ENCODE assay signal across 21 cellular contexts in genomic region chr12:44375694-44376093, GRCh38.
"Had no signal": no experiment of that assay in that cellular context is flagged by ENCODE, and none has a peak within 500 bp of the region (broad histone marks: within the 10 kb centered on the region; RNA-seq: fewer than 3 reads in every experiment).

No MANE protein-coding gene starts in this region.

- H3K4me3 Mint-ChIP-seq: activated B cell treated with CpG ODN at 0.5 μM for 24 hours; activated CD8-positive, alpha-beta T cell treated with anti-CD3 and anti-CD28 coated beads for 36 hours; activated naive CD8-positive, alpha-beta T cell treated with anti-CD3 and anti-CD28 coated beads, Interleukin-2, amount 50 U/mL, for 24 hours; activated T-cell treated with anti-CD3 and anti-CD28 coated beads, Interleukin-2, amount 50 U/mL, for 4 hours; activated T-helper 17 cell treated with anti-CD3 and anti-CD28 coated beads, Interleukin-2, amount 50 U/mL, for 72 hours; central memory CD8-positive, alpha-beta T cell; dendritic cell treated with granulocyte-macrophage colony-stimulating factor and Interleukin-4, amounts not matched to agents 40 ng/mL and 50 ng/mL, for 4 days; nephron had no signal

- H3K4me1 Mint-ChIP-seq: activated naive CD8-positive, alpha-beta T cell treated with anti-CD3 and anti-CD28 coated beads, Interleukin-2, amount 50 U/mL, for 24 hours; activated T-helper 17 cell treated with anti-CD3 and anti-CD28 coated beads, Interleukin-2, amount 50 U/mL, for 72 hours; central memory CD8-positive, alpha-beta T cell had no signal

- H3K27ac Mint-ChIP-seq: activated B cell treated with CpG ODN at 0.5 μM for 24 hours; activated CD8-positive, alpha-beta T cell treated with anti-CD3 and anti-CD28 coated beads for 36 hours; activated naive CD8-positive, alpha-beta T cell treated with anti-CD3 and anti-CD28 coated beads, Interleukin-2, amount 50 U/mL, for 24 hours; activated T-helper 17 cell treated with anti-CD3 and anti-CD28 coated beads, Interleukin-2, amount 50 U/mL, for 72 hours; dendritic cell treated with granulocyte-macrophage colony-stimulating factor and Interleukin-4, amounts not matched to agents 40 ng/mL and 50 ng/mL, for 4 days; nephron; progenitor cell of endocrine pancreas had no signal

- ATAC-seq: activated CD8-positive, alpha-beta T cell treated with anti-CD3 and anti-CD28 coated beads for 36 hours; activated naive CD8-positive, alpha-beta T cell treated with anti-CD3 and anti-CD28 coated beads, Interleukin-2, amount 50 U/mL, for 24 hours; activated T-cell treated with anti-CD3 and anti-CD28 coated beads, Interleukin-2, amount 50 U/mL, for 4 hours; activated T-helper 17 cell treated with anti-CD3 and anti-CD28 coated beads, Interleukin-2, amount 50 U/mL, for 72 hours; mucosa of descending colon; right lobe of liver had no signal

- H3K27me3 Mint-ChIP-seq: activated B cell treated with CpG ODN at 0.5 μM for 24 hours; activated CD8-positive, alpha-beta T cell treated with anti-CD3 and anti-CD28 coated beads for 36 hours; activated naive CD8-positive, alpha-beta T cell treated with anti-CD3 and anti-CD28 coated beads, Interleukin-2, amount 50 U/mL, for 24 hours; activated T-helper 17 cell treated with anti-CD3 and anti-CD28 coated beads, Interleukin-2, amount 50 U/mL, for 72 hours; central memory CD8-positive, alpha-beta T cell; dendritic cell treated with granulocyte-macrophage colony-stimulating factor and Interleukin-4, amounts not matched to agents 40 ng/mL and 50 ng/mL, for 4 days; progenitor cell of endocrine pancreas had no signal

- DNase-seq: activated B cell treated with CpG ODN at 0.5 μM for 24 hours; activated CD4-positive, alpha-beta T cell treated with anti-CD3 and anti-CD28 coated beads, Interleukin-2, amount 50 U/mL, for 1 hour; activated CD8-positive, alpha-beta T cell treated with anti-CD3 and anti-CD28 coated beads for 36 hours; activated gamma-delta T cell treated with Interleukin-2 at 50 U/mL for 16 hours; activated naive CD4-positive, alpha-beta T cell treated with anti-CD3 and anti-CD28 coated beads, Interleukin-2, amount 50 U/mL, for 16 hours; activated naive CD8-positive, alpha-beta T cell treated with anti-CD3 and anti-CD28 coated beads, Interleukin-2, amount 50 U/mL, for 24 hours; activated T-cell treated with anti-CD3 and anti-CD28 coated beads, Interleukin-2, amount 50 U/mL, for 4 hours; amygdala; effector CD4-positive, alpha-beta T cell; left ventricle myocardium inferior; mucosa of descending colon; right lobe of liver; stimulated activated CD4-positive, alpha-beta T cell treated with anti-CD3 and anti-CD28 coated beads, Interleukin-2, amount 100 ng/mL, for 48 hours; stimulated activated naive CD4-positive, alpha-beta T cell treated with Interleukin-2 at 50 U/mL for 16 hours; testis; transverse colon had no signal

- H3K9me3 Mint-ChIP-seq: activated B cell treated with CpG ODN at 0.5 μM for 24 hours; activated CD8-positive, alpha-beta T cell treated with anti-CD3 and anti-CD28 coated beads for 36 hours; activated naive CD8-positive, alpha-beta T cell treated with anti-CD3 and anti-CD28 coated beads, Interleukin-2, amount 50 U/mL, for 24 hours; activated T-cell treated with anti-CD3 and anti-CD28 coated beads, Interleukin-2, amount 50 U/mL, for 4 hours; activated T-helper 17 cell treated with anti-CD3 and anti-CD28 coated beads, Interleukin-2, amount 50 U/mL, for 72 hours; central memory CD8-positive, alpha-beta T cell; nephron had no signal
